Comparison of ENCODE assay signal across 12 cellular contexts in the genomic region with DNA sequence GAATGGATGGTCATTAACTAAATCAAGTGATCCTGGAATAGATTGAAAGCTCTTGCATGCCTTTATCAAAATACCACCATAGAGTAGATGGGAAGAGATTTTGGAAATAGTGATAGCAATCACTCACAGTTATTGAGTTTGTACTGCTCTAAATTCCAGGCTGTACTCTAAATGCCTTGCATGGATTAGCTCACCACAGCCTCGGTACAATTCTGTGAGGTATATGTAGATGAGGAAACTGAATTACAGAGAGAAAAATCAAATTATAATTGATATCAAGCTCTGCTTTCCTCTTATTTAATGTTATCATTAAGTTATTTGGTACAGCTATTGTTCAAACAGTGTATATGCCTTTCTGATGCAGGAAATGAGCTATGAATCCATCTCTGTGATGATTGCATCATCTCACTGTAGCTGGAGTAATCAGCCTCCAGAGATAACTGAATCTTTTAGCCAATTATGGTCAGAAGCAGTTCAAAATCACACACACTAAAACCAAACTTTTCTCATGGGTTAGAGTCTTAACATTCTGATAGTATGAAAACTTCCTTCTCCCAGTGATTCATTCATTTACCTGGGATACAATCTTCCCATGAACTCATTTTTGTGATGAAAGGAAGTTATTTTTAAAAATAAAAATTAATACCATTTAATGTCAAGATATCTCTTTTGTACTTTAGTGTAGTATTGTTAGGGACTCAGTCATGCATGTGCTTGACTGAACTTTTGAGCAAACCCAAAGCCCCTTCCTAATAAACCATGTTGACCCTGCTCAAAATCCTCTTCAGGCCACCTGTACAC. TPM values are rescaled to one million over a fixed set of nuclear protein-coding genes. Genes with fewer than 3 reads are reported as not detected.
DNase-seq lines count a peak whose midpoint lies in the region; ATAC-seq and TF ChIP-seq lines count a peak whose summit lies in the region.
"Had no signal": no experiment of that assay in that cellular context is flagged by ENCODE, and none has a peak within 500 bp of the region (broad histone marks: within the 10 kb centered on the region; RNA-seq: fewer than 3 reads in every experiment).

No MANE protein-coding gene starts in this region.

- H3K27ac Mint-ChIP-seq in osteocyte (ENCODE audit: unreplicated experiment): peak overlapping the region; percentile 77

- H3K27me3 Mint-ChIP-seq in osteocyte (ENCODE audit: unreplicated experiment): no peaks in the 10 kb centered on the region

- DNase-seq in NCI-H2029 (lab: John Stamatoyannopoulos, UW) (peak; percentile 5), NCI-H2029 treated with DMSO at 0.1 percent for 48 hours (lab: John Stamatoyannopoulos, UW) (no peak), NB4 (ENCODE audit: low read depth) (peak; percentile 16), dermis blood vessel endothelial cell (peak; percentile 62), osteocyte (ENCODE audit: extremely low spot score, unreplicated experiment) (no peak), suprapubic skin (ENCODE audit: low spot score in 2 of 2) (no peak), head of caudate nucleus (no peak)
- DNase-seq: ACHN; activated T-cell treated with anti-CD3 and anti-CD28 coated beads, Interleukin-2, amount 50 U/mL, for 1 hour; effector CD8-positive, alpha-beta T cell; T1000 had no signal

- TF ChIP-seq CTCF in NB4 (IDR thresholded peaks at IDR 0.05; ENCODE audit: low read depth, low read length) (no peak), osteocyte (IDR thresholded peaks at IDR 0.05) (no peak), suprapubic skin (IDR thresholded peaks at IDR 0.05) (no peak)

- WGBS in suprapubic skin: 75% methylated on average over 1 of the region's 1 CpG

- intact Hi-C loops in head of caudate nucleus (cut with DNase I): no loop called here

- no peaks in the 10 kb centered on the region for H3K27me3 ChIP-seq in suprapubic skin

- no peak overlapping the region for H3K4me3 ChIP-seq in NB4 (ENCODE audit: low read depth, low read length)
- no peak overlapping the region for H3K4me3 ChIP-seq in suprapubic skin

- no peaks in the 10 kb centered on the region for H3K9me3 Mint-ChIP-seq in osteocyte (ENCODE audit: unreplicated experiment)

- H3K36me3 Mint-ChIP-seq in osteocyte (ENCODE audit: unreplicated experiment): peaks cover 19% of the 10 kb centered on the region

- H3K9me3 ChIP-seq in suprapubic skin: no peaks in the 10 kb centered on the region

- H3K4me3 Mint-ChIP-seq in osteocyte (ENCODE audit: unreplicated experiment): no peak overlapping the region

- ATAC-seq in HG03139 (IDR thresholded peaks at IDR 0.05; ENCODE audit: unreplicated experiment): no peak

- TF ChIP-seq POLR2A in NB4 (IDR thresholded peaks at IDR 0.05; ENCODE audit: extremely low read depth, insufficient read length) (no peak), suprapubic skin (IDR thresholded peaks at IDR 0.05) (no peak)

- peaks cover 3% of the 10 kb centered on the region for H3K36me3 ChIP-seq in suprapubic skin

- peaks cover 51% of the 10 kb centered on the region for H3K4me1 Mint-ChIP-seq in osteocyte (ENCODE audit: unreplicated experiment)

- H3K4me1 ChIP-seq in suprapubic skin: peaks cover 5% of the 10 kb centered on the region

- H3K27ac ChIP-seq in suprapubic skin: no peak overlapping the region

- no peak for TF ChIP-seq EP300 in suprapubic skin (IDR thresholded peaks at IDR 0.05)

RNA-seq across cellular contexts. Expression of a gene that starts 52.1 kb away (rescaled TPM):
- total RNA-seq in dermis blood vessel endothelial cell: 17.5 and 41.7 TPM in 2 replicates
- 55.2 and 75.7 TPM in 2 replicates for total RNA-seq in osteocyte
- 10 to 100 TPM; 32.3 to 55.1 (median 43.3) TPM for total RNA-seq in suprapubic skin

Comparison
In these comparisons a context has a peak if more than half of its experiments do, and no peak if none do; other contexts are left out.
1. DNase-seq: peak in NCI-H2029 (single experiment), NB4 (single experiment) and dermis blood vessel endothelial cell (single experiment); none in NCI-H2029 treated with DMSO at 0.1 percent for 48 hours (single experiment), osteocyte (single experiment), suprapubic skin (0 of 2) and head of caudate nucleus (0 of 42).